ENCODE assay signal across 11 cellular contexts in the genomic region with DNA sequence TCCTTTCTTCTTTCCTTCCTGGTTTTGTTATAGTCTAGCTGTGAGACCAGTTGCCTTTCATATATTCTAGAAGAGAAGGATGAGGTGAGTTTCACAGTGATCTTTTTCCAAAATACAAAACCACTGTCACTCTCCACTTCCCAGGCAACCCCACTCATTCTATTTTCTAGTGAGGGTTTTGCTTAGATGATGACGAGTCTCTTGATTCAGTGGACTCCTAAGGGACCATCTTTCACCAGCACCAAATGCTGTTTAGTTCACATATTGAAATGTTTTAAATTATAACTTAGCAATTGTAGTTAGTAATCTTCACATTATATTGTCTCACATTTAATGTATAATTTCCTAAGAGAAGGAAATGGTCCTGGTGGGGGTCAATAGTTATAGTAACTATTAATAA. TPM values are rescaled to one million over a fixed set of nuclear protein-coding genes. Genes with fewer than 3 reads are reported as not detected.
DNase-seq lines count a peak whose midpoint lies in the region; ATAC-seq and TF ChIP-seq lines count a peak whose summit lies in the region.
"Had no signal": no experiment of that assay in that cellular context is flagged by ENCODE, and none has a peak within 500 bp of the region (broad histone marks: within the 10 kb centered on the region; RNA-seq: fewer than 3 reads in every experiment).

No MANE protein-coding gene starts in this region.

- H3K4me3 ChIP-seq in right lobe of liver (peak overlapping the region in 1 of 3 donors; percentile 16), subcutaneous abdominal adipose tissue (ENCODE audit: low read depth in 1 of 5, low read length in 5 of 5) (no peak overlapping the region)

- H3K9me3 Mint-ChIP-seq in activated T-cell treated with anti-CD3 and anti-CD28 coated beads, Interleukin-2, amount 50 U/mL, for 24 hours: no peaks in the 10 kb centered on the region
- H3K9me3 Mint-ChIP-seq in activated T-helper 17 cell treated with anti-CD3 and anti-CD28 coated beads, Interleukin-2, amount 50 U/mL, for 72 hours: no peaks in the 10 kb centered on the region

- H3K36me3 ChIP-seq in right lobe of liver: peaks cover 0 to 2% (median 0%) of the 10 kb centered on the region in 4 donors
- no peaks in the 10 kb centered on the region for H3K36me3 ChIP-seq in subcutaneous abdominal adipose tissue (ENCODE audit: control insufficient read depth in 5 of 5, insufficient read depth in 5 of 5, low read length in 5 of 5)

- H3K27ac Mint-ChIP-seq in activated T-cell treated with anti-CD3 and anti-CD28 coated beads, Interleukin-2, amount 50 U/mL, for 24 hours: peak overlapping the region; percentile 89
- H3K27ac Mint-ChIP-seq in activated T-helper 17 cell treated with anti-CD3 and anti-CD28 coated beads, Interleukin-2, amount 50 U/mL, for 72 hours: peak overlapping the region; percentile 50

- intact Hi-C loops in right lobe of liver (cut with DNase I): no loop called here

- 39% methylated on average over 1 of the region's 1 CpG for WGBS in right lobe of liver (ENCODE audit: insufficient coverage, low coverage, low lambda C conversion rate, missing lambda C conversion rate)

- peak overlapping the region in 1 of 5 donors; percentile 32 for H3K9ac ChIP-seq in subcutaneous abdominal adipose tissue (ENCODE audit: low read length in 5 of 5)

- no peak for TF ChIP-seq POLR2A in right lobe of liver (IDR thresholded peaks at IDR 0.05)

- peak overlapping the region; percentile 24 for H3K4me3 Mint-ChIP-seq in activated T-cell treated with anti-CD3 and anti-CD28 coated beads, Interleukin-2, amount 50 U/mL, for 24 hours
- peak overlapping the region; percentile 53 for H3K4me3 Mint-ChIP-seq in activated T-helper 17 cell treated with anti-CD3 and anti-CD28 coated beads, Interleukin-2, amount 50 U/mL, for 72 hours

- H3K4me1 ChIP-seq in right lobe of liver (peaks cover 0 to 77% (median 26%) of the 10 kb centered on the region in 4 donors), subcutaneous abdominal adipose tissue (ENCODE audit: control insufficient read depth in 5 of 5, insufficient read depth in 5 of 5, low read length in 5 of 5) (peaks cover 4 to 72% (median 54%) of the 10 kb centered on the region in 5 donors)

- peaks cover 84% of the 10 kb centered on the region for H3K4me1 Mint-ChIP-seq in activated T-cell treated with anti-CD3 and anti-CD28 coated beads, Interleukin-2, amount 50 U/mL, for 24 hours (ENCODE audit: low read depth)
- H3K4me1 Mint-ChIP-seq in activated T-helper 17 cell treated with anti-CD3 and anti-CD28 coated beads, Interleukin-2, amount 50 U/mL, for 72 hours: peaks cover 58% of the 10 kb centered on the region

- no peak for TF ChIP-seq CTCF in right lobe of liver (IDR thresholded peaks at IDR 0.05)

- H3K27me3 ChIP-seq in right lobe of liver (no peaks in the 10 kb centered on the region), subcutaneous abdominal adipose tissue (ENCODE audit: control insufficient read depth in 5 of 5, insufficient read depth in 4 of 5, low read length in 5 of 5) (no peaks in the 10 kb centered on the region)

- peaks cover 26% of the 10 kb centered on the region for H3K36me3 Mint-ChIP-seq in activated T-cell treated with anti-CD3 and anti-CD28 coated beads, Interleukin-2, amount 50 U/mL, for 24 hours (ENCODE audit: low read depth)
- peaks cover 16% of the 10 kb centered on the region for H3K36me3 Mint-ChIP-seq in activated T-helper 17 cell treated with anti-CD3 and anti-CD28 coated beads, Interleukin-2, amount 50 U/mL, for 72 hours (ENCODE audit: low read depth)

- H3K27me3 Mint-ChIP-seq in activated T-cell treated with anti-CD3 and anti-CD28 coated beads, Interleukin-2, amount 50 U/mL, for 24 hours: no peaks in the 10 kb centered on the region
- H3K27me3 Mint-ChIP-seq in activated T-helper 17 cell treated with anti-CD3 and anti-CD28 coated beads, Interleukin-2, amount 50 U/mL, for 72 hours: no peaks in the 10 kb centered on the region

- DNase-seq in activated T-cell treated with anti-CD3 and anti-CD28 coated beads, Interleukin-2, amount 50 U/mL, for 24 hours: no peak
- no peak for DNase-seq in activated T-cell treated with anti-CD3 and anti-CD28 coated beads for 4 hours
- DNase-seq in right lobe of liver: no peak
- DNase-seq in SW 1271 (lab: John Stamatoyannopoulos, UW): no peak
- DNase-seq in C1 segment of cervical spinal cord (lab: John Stamatoyannopoulos, UW): no peak
- no peak for DNase-seq in AG08395 (ENCODE audit: low spot score)
- DNase-seq: activated effector memory CD4-positive, alpha-beta T cell treated with anti-CD3 and anti-CD28 coated beads, Interleukin-2, amount 50 U/mL, for 16 hours; cortex of kidney; NCI-H2081 treated with DMSO at 0.1 percent for 48 hours had no signal

- peak overlapping the region; percentile 52 to 82 (median 74) for H3K27ac ChIP-seq in right lobe of liver
- H3K27ac ChIP-seq in subcutaneous abdominal adipose tissue (ENCODE audit: low read depth, low read length): peak overlapping the region; percentile 80

- ATAC-seq in activated T-helper 17 cell treated with anti-CD3 and anti-CD28 coated beads, Interleukin-2, amount 50 U/mL, for 72 hours (replicated peaks): peak; percentile 13
- ATAC-seq in right lobe of liver: no peak

- H3K9me3 ChIP-seq in right lobe of liver (no peaks in the 10 kb centered on the region), subcutaneous abdominal adipose tissue (ENCODE audit: control insufficient read depth in 5 of 5, low read length in 5 of 5) (no peaks in the 10 kb centered on the region)

RNA-seq across cellular contexts. Expression of a gene that starts 25.2 kb away (rescaled TPM):
- total RNA-seq in activated T-helper 17 cell treated with anti-CD3 and anti-CD28 coated beads, Interleukin-2, amount 50 U/mL, for 72 hours: 10 to 100 TPM; 47.5 to 57.0 TPM
- total RNA-seq in right lobe of liver: 100 to 1,000 TPM in 2 of 6 experiments, 10 to 100 TPM in 4; 36.3 to 173 (median 72.8) TPM
